8 cellular contexts compared by ENCODE assay signal in genomic region chr17:39687101-39687545, GRCh38. TPM values are rescaled to one million over a fixed set of nuclear protein-coding genes. Genes with fewer than 3 reads are reported as not detected.
DNase-seq lines count a peak whose midpoint lies in the region; ATAC-seq and TF ChIP-seq lines count a peak whose summit lies in the region.

No MANE protein-coding gene starts in this region.

- no peaks in the 10 kb centered on the region for H3K27me3 ChIP-seq in ascending aorta
- H3K27me3 ChIP-seq in lower lobe of right lung (ENCODE audit: low read depth): no peaks in the 10 kb centered on the region

- H3K4me1 ChIP-seq in ascending aorta (peaks cover 0 to 13% of the 10 kb centered on the region in 2 donors), lower lobe of right lung (peaks cover 15% of the 10 kb centered on the region)

- ATAC-seq in activated naive CD4-positive, alpha-beta T cell treated with anti-CD3 and anti-CD28 coated beads, Interleukin-2, amount 50 U/mL, for 72 hours: no peak
- no peak for ATAC-seq in lower lobe of right lung

- no peak for DNase-seq in activated naive CD4-positive, alpha-beta T cell treated with anti-CD3 and anti-CD28 coated beads, Interleukin-2, amount 10 ng/mL, durations not matched to agents 7 days and 5 days
- DNase-seq in activated naive CD4-positive, alpha-beta T cell treated with anti-CD3 and anti-CD28 coated beads, Interleukin-2, amount 50 U/mL, for 72 hours (ENCODE audit: low spot score in 2 of 2): no peak
- no peak for DNase-seq in ascending aorta (ENCODE audit: low spot score in 2 of 2)
- DNase-seq in lower lobe of right lung: no peak
- no peak for DNase-seq in type B pancreatic cell (ENCODE audit: extremely low spot score, unreplicated experiment)
- DNase-seq in occipital lobe (lab: John Stamatoyannopoulos, UW): no peak
- DNase-seq in NCI-H1105 (lab: John Stamatoyannopoulos, UW): no peak
- no peak for DNase-seq in NCI-H2227 treated with DMSO at 0.1 percent for 48 hours (lab: John Stamatoyannopoulos, UW)

- H3K4me1 Mint-ChIP-seq in activated naive CD4-positive, alpha-beta T cell treated with anti-CD3 and anti-CD28 coated beads, Interleukin-2, amount 10 ng/mL, durations not matched to agents 7 days and 5 days: peaks cover 31% of the 10 kb centered on the region
- peaks cover 16% of the 10 kb centered on the region for H3K4me1 Mint-ChIP-seq in type B pancreatic cell (ENCODE audit: unreplicated experiment)

- CTCF ChIA-PET in activated naive CD4-positive, alpha-beta T cell treated with anti-CD3 and anti-CD28 coated beads, Interleukin-2, amount 10 ng/mL, durations not matched to agents 7 days and 5 days (lab: Charles Lee): interaction anchor here (2.2 kb wide), 1 partner anchor 65 kb away, joined by 12 read pairs; no protein-coding TSS in a partner anchor

- H3K4me3 ChIP-seq in ascending aorta (peak overlapping the region; percentile 50 to 79), lower lobe of right lung (peak overlapping the region; percentile 71)

- no peak for TF ChIP-seq CTCF in ascending aorta (IDR thresholded peaks at IDR 0.05)
- TF ChIP-seq CTCF in lower lobe of right lung (IDR thresholded peaks at IDR 0.05): no peak
- no peak for TF ChIP-seq CTCF in type B pancreatic cell (conservative IDR thresholded peaks at IDR 0.05)

- H3K36me3 ChIP-seq in ascending aorta (peaks cover 10 to 18% of the 10 kb centered on the region in 2 donors), lower lobe of right lung (peaks cover 14% of the 10 kb centered on the region)

- H3K27ac ChIP-seq in ascending aorta (peak overlapping the region; percentile 92 to 95), lower lobe of right lung (peak overlapping the region; percentile 88)

- H3K27me3 Mint-ChIP-seq in activated naive CD4-positive, alpha-beta T cell treated with anti-CD3 and anti-CD28 coated beads, Interleukin-2, amount 10 ng/mL, durations not matched to agents 7 days and 5 days: no peaks in the 10 kb centered on the region
- no peaks in the 10 kb centered on the region for H3K27me3 Mint-ChIP-seq in type B pancreatic cell

- peaks cover 30% of the 10 kb centered on the region for H3K36me3 Mint-ChIP-seq in activated naive CD4-positive, alpha-beta T cell treated with anti-CD3 and anti-CD28 coated beads, Interleukin-2, amount 10 ng/mL, durations not matched to agents 7 days and 5 days
- peaks cover 15 to 18% of the 10 kb centered on the region in 2 donors for H3K36me3 Mint-ChIP-seq in activated naive CD4-positive, alpha-beta T cell treated with anti-CD3 and anti-CD28 coated beads, Interleukin-2, amount 50 U/mL, for 72 hours
- H3K36me3 Mint-ChIP-seq in type B pancreatic cell: peaks cover 7% of the 10 kb centered on the region

- peak overlapping the region; percentile 96 for H3K27ac Mint-ChIP-seq in activated naive CD4-positive, alpha-beta T cell treated with anti-CD3 and anti-CD28 coated beads, Interleukin-2, amount 10 ng/mL, durations not matched to agents 7 days and 5 days
- peak overlapping the region in 1 of 2 donors; percentile 92 for H3K27ac Mint-ChIP-seq in activated naive CD4-positive, alpha-beta T cell treated with anti-CD3 and anti-CD28 coated beads, Interleukin-2, amount 50 U/mL, for 72 hours
- peak overlapping the region; percentile 97 for H3K27ac Mint-ChIP-seq in type B pancreatic cell

- no peaks in the 10 kb centered on the region for H3K9me3 Mint-ChIP-seq in activated naive CD4-positive, alpha-beta T cell treated with anti-CD3 and anti-CD28 coated beads, Interleukin-2, amount 10 ng/mL, durations not matched to agents 7 days and 5 days
- H3K9me3 Mint-ChIP-seq in activated naive CD4-positive, alpha-beta T cell treated with anti-CD3 and anti-CD28 coated beads, Interleukin-2, amount 50 U/mL, for 72 hours: peaks cover 0 to 9% of the 10 kb centered on the region in 2 donors
- H3K9me3 Mint-ChIP-seq in type B pancreatic cell: peaks cover 4% of the 10 kb centered on the region

- H3K4me3 Mint-ChIP-seq in activated naive CD4-positive, alpha-beta T cell treated with anti-CD3 and anti-CD28 coated beads, Interleukin-2, amount 10 ng/mL, durations not matched to agents 7 days and 5 days: peak overlapping the region; percentile 95
- peak overlapping the region; percentile 99 for H3K4me3 Mint-ChIP-seq in type B pancreatic cell

- intact Hi-C loops in ascending aorta (cut with DNase I) (loop anchor here (1.0 kb wide), 1 partner anchor 43 kb away; the partner anchor contains the start of gene MIEN1), lower lobe of right lung (cut with DNase I) (no loop called here)

- no peaks in the 10 kb centered on the region for H3K9me3 ChIP-seq in ascending aorta
- H3K9me3 ChIP-seq in lower lobe of right lung: no peaks in the 10 kb centered on the region

RNA-seq across cellular contexts. Expression of gene PGAP3, which starts 0.7 kb away (rescaled TPM):
- total RNA-seq in activated naive CD4-positive, alpha-beta T cell treated with anti-CD3 and anti-CD28 coated beads, Interleukin-2, amount 50 U/mL, for 72 hours: 10 to 100 TPM in 1 of 2 donors, 1 to 10 TPM in 1; 7.9 to 16.0 TPM
- total RNA-seq in ascending aorta (29.5 TPM), lower lobe of right lung (20.7 TPM), type B pancreatic cell (ENCODE audit: low replicate concordance) (23.5 and 31.5 TPM in 2 replicates), occipital lobe (8.9 TPM)

RNA-seq across cellular contexts. Expression of gene ERBB2, which starts 12.7 kb away (rescaled TPM):
- total RNA-seq in activated naive CD4-positive, alpha-beta T cell treated with anti-CD3 and anti-CD28 coated beads, Interleukin-2, amount 50 U/mL, for 72 hours: 1 to 10 TPM; 3.2 to 7.8 TPM
- total RNA-seq in ascending aorta: 124 TPM
- total RNA-seq in lower lobe of right lung: 96.1 TPM
- 123 and 230 TPM in 2 replicates for total RNA-seq in type B pancreatic cell (ENCODE audit: low replicate concordance)
- 10.1 TPM for total RNA-seq in occipital lobe

RNA-seq across cellular contexts. Expression of gene PNMT, which starts 18.9 kb away (rescaled TPM):
- total RNA-seq in activated naive CD4-positive, alpha-beta T cell treated with anti-CD3 and anti-CD28 coated beads, Interleukin-2, amount 50 U/mL, for 72 hours: under 1 TPM in 1 of 2 donors, not detected in 1; 0.64 TPM
- 5.1 TPM for total RNA-seq in ascending aorta
- 3.9 TPM for total RNA-seq in lower lobe of right lung
- total RNA-seq in type B pancreatic cell (ENCODE audit: low replicate concordance): 3.3 and 5.4 TPM in 2 replicates
- total RNA-seq in occipital lobe: 2.2 TPM

RNA-seq across cellular contexts. Expression of gene TCAP, which starts 22.0 kb away (rescaled TPM):
- 1 to 10 TPM; 2.3 to 3.0 TPM for total RNA-seq in activated naive CD4-positive, alpha-beta T cell treated with anti-CD3 and anti-CD28 coated beads, Interleukin-2, amount 50 U/mL, for 72 hours
- not detected for total RNA-seq in ascending aorta
- 3.7 TPM for total RNA-seq in lower lobe of right lung
- total RNA-seq in type B pancreatic cell (ENCODE audit: low replicate concordance): 1.5 and 2.4 TPM in 2 replicates
- 0.47 TPM for total RNA-seq in occipital lobe

RNA-seq across cellular contexts. Expression of gene MIEN1, which starts 43.2 kb away (rescaled TPM):
- 10 to 100 TPM; 32.2 to 41.1 TPM for total RNA-seq in activated naive CD4-positive, alpha-beta T cell treated with anti-CD3 and anti-CD28 coated beads, Interleukin-2, amount 50 U/mL, for 72 hours
- total RNA-seq in ascending aorta: 64.2 TPM
- total RNA-seq in lower lobe of right lung: 46.4 TPM
- total RNA-seq in type B pancreatic cell (ENCODE audit: low replicate concordance): 39.8 and 67.2 TPM in 2 replicates
- 10.1 TPM for total RNA-seq in occipital lobe
